In the genomic region with DNA sequence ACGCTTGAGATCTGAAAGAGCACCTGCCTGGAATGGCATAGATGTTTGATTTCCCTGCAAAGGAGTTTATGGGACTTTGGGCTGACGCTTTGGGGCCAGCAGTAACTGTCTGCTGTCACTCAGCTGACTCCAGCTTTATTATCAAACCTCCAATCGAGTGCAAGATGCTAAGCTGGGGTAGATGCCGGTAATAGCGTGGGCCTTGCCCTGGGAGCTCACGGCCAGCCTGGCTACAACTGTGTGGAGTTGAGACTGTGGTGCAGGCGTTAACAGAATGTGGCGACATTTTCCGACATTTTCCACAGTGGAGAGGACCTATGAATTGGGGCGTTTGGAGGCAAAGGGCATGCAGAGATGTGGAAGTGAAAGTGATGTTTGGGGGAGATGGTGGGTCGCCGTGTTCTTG, we compare ENCODE assay signal across 8 cellular contexts. TPM values are rescaled to one million over a fixed set of nuclear protein-coding genes. Genes with fewer than 3 reads are reported as not detected.
DNase-seq lines count a peak whose midpoint lies in the region; ATAC-seq, FAIRE-seq and TF ChIP-seq lines count a peak whose summit lies in the region.

No MANE protein-coding gene starts in this region.

- POLR2A ChIA-PET in A673 (lab: Charles Lee; ENCODE audit: low non-redundant PET), result no interaction called here

- CTCF ChIA-PET in A673 (lab: Charles Lee), result no interaction called here

- no peak overlapping the region for H3K9ac ChIP-seq in HUES48 (ENCODE audit: low read depth, low read length)

- no peaks in the 10 kb centered on the region for H3K36me3 ChIP-seq in A673 (ENCODE audit: insufficient read depth, low read length, poor library complexity, severe bottlenecking)
- no peaks in the 10 kb centered on the region for H3K36me3 ChIP-seq in HUES48 (ENCODE audit: control insufficient read depth, insufficient read depth, low read length)
- no peaks in the 10 kb centered on the region for H3K36me3 ChIP-seq in brain microvascular endothelial cell (replicated peaks)

- H3K27ac ChIP-seq in A673 (ENCODE audit: low read depth, low read length, poor library complexity, severe bottlenecking), result no peak overlapping the region
- H3K27ac ChIP-seq in HUES48 (ENCODE audit: low read depth, low read length), result no peak overlapping the region
- H3K27ac ChIP-seq in brain microvascular endothelial cell, result no peak overlapping the region

- ATAC-seq in HG03025 (IDR thresholded peaks at IDR 0.05; ENCODE audit: low FRiP score, unreplicated experiment), result no peak
- no peak for ATAC-seq in HG02870 (IDR thresholded peaks at IDR 0.05; ENCODE audit: unreplicated experiment)

- BruUV-seq in A673 (replicated peaks; lab: Mats Ljungman, UMichigan), result no TSS peak

- H3K4me3 ChIP-seq in A673 (ENCODE audit: low read depth, low read length, poor library complexity, severe bottlenecking), result peak overlapping the region; percentile 95
- peak overlapping the region; percentile 93 for H3K4me3 ChIP-seq in HUES48 (ENCODE audit: low read depth, low read length)
- peak overlapping the region; percentile 71 for H3K4me3 ChIP-seq in brain microvascular endothelial cell (ENCODE audit: low read depth, low read length)
- peak overlapping the region; percentile 70 for H3K4me3 ChIP-seq in mononuclear cell (ENCODE audit: low read length)

- TF ChIP-seq CTCF in A673 (conservative IDR thresholded peaks at IDR 0.05; ENCODE audit: low read depth, low read length) (no peak), brain microvascular endothelial cell (IDR thresholded peaks at IDR 0.05; ENCODE audit: low read depth, low read length, missing control alignments) (no peak)

- FAIRE-seq in HTR-8/SVneo (lab: Jason Lieb, UNC), result no peak

- H3K4me1 ChIP-seq in A673 (ENCODE audit: insufficient read depth, low read length, poor library complexity, severe bottlenecking) (peaks cover 15% of the 10 kb centered on the region), HUES48 (ENCODE audit: control insufficient read depth, insufficient read depth, low read length) (peaks cover 9% of the 10 kb centered on the region), mononuclear cell (ENCODE audit: insufficient read depth, low read length) (peaks cover 78% of the 10 kb centered on the region)

- H3K27me3 ChIP-seq in A673 (replicated peaks; ENCODE audit: insufficient read depth, low read depth, low read length, poor library complexity) (no peaks in the 10 kb centered on the region), HUES48 (ENCODE audit: control insufficient read depth, insufficient read depth, low read length) (no peaks in the 10 kb centered on the region), brain microvascular endothelial cell (replicated peaks) (no peaks in the 10 kb centered on the region), mononuclear cell (ENCODE audit: insufficient read depth, low read length) (no peaks in the 10 kb centered on the region)

- in situ Hi-C loops in brain microvascular endothelial cell (cut with HindIII; ENCODE audit: low pct_ligation_motif_present, low sequenced_read_pairs), result no loop called here

- H3K9me3 ChIP-seq in A673 (ENCODE audit: low read depth, low read length, poor library complexity, severe bottlenecking) (no peaks in the 10 kb centered on the region), HUES48 (ENCODE audit: control insufficient read depth, insufficient read depth, low read length) (no peaks in the 10 kb centered on the region), mononuclear cell (ENCODE audit: low read depth, low read length) (no peaks in the 10 kb centered on the region)

- DNase-seq in A673 (ENCODE audit: low spot score) (no peak), brain microvascular endothelial cell (no peak), nucleus accumbens (lab: John Stamatoyannopoulos, UW) (no peak), HTR-8/SVneo (ENCODE audit: insufficient read length, low spot score) (no peak)

- intact Hi-C loops in A673 (cut with micrococcal nuclease; ENCODE audit: unreplicated experiment), result no loop called here

RNA-seq across cellular contexts. Expression of gene CHST12, which starts 1.3 kb away (rescaled TPM):
- total RNA-seq in A673 (2021), result 19.7 and 21.8 TPM in 2 replicates
- total RNA-seq in mononuclear cell, result 3.0 TPM

RNA-seq across cellular contexts. Expression of gene EIF3B, which starts 50.1 kb away (rescaled TPM):
- total RNA-seq in A673 (2021), result 356 and 364 TPM in 2 replicates
- 119 TPM for total RNA-seq in mononuclear cell
